1 cellular context compared by ENCODE assay signal in genomic region chr13:87498681-87499080, GRCh38.
TF ChIP-seq lines count a peak whose summit lies in the region.

No MANE protein-coding gene starts in this region.

TF ChIP-seq in IMR-90, 13 proteins besides CTCF, POLR2A, EP300 and RAD21 (continued from another document):
- no peak for TF ChIP-seq FOS (IDR thresholded peaks at IDR 0.05; ENCODE audit: low read depth, low read length)
